18 cellular contexts compared by ENCODE assay signal in the genomic region with DNA sequence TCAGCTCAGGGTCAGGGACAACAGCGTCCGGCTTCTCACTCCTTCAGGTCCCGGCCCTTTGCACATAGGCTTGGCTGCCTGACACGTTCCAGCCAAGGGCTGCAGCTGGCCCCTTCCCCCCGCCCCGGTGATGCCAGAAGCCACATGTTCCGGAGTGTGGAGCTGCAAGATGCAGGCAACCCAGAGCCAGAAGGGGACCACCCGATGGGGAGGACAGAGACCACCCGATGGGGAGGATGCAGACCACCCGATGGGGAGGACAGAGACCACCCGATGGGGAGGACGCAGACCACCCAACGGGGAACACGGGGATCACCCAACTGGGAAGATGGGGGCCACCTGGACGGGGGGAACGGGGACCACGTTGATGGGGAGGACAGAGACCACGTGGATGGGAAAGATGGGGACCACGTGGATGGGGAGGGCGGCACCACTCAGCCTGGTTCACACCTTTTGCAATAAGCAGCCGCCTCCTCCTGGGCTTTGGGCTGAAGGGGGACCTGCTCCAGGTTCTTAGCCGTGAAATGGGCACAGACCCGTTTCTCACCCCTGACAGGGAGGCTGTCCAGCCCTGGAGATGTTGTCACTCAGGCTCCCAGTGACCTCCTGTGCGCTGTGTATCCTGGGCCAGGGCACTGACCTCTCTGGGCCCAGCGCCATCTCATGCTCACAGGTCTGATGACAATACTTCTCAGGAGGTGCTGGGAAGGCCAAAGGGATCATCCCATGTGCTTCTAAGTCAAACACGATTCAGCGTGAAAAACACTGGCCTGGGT. TPM values are rescaled to one million over a fixed set of nuclear protein-coding genes. Genes with fewer than 3 reads are reported as not detected.
"Had no signal": no experiment of that assay in that cellular context is flagged by ENCODE, and none has a peak within 500 bp of the region (broad histone marks: within the 10 kb centered on the region; RNA-seq: fewer than 3 reads in every experiment).

No MANE protein-coding gene starts in this region.

- H3K9me3 Mint-ChIP-seq: activated CD4-positive, alpha-beta T cell treated with anti-CD3 and anti-CD28 coated beads, Interleukin-2, amount 10 ng/mL, durations not matched to agents 24 days and 14 days; activated T-cell treated with anti-CD3 and anti-CD28 coated beads, Interleukin-2, amount 50 U/mL, for 4 hours; central memory CD8-positive, alpha-beta T cell; naive B cell had no signal

- DNase-seq: activated CD4-positive, alpha-beta T cell treated with anti-CD3 and anti-CD28 coated beads, Interleukin-2, amount 10 ng/mL, durations not matched to agents 24 days and 14 days; activated CD8-positive, alpha-beta memory T cell treated with anti-CD3 and anti-CD28 coated beads, Interleukin-2, amount 50 U/mL, for 4 hours; activated naive CD4-positive, alpha-beta T cell treated with anti-CD3 and anti-CD28 coated beads, Interleukin-2, amount 50 U/mL, for 16 hours; activated T-cell treated with anti-CD3 and anti-CD28 coated beads, Interleukin-2, amount 50 U/mL, for 4 hours; brain microvascular endothelial cell; colonic mucosa; foreskin keratinocyte; glutamatergic neuron; hypothalamus; islet precursor cell; naive B cell; stomach; trophoblast cell had no signal

- H3K4me3 Mint-ChIP-seq: activated CD4-positive, alpha-beta T cell treated with anti-CD3 and anti-CD28 coated beads, Interleukin-2, amount 10 ng/mL, durations not matched to agents 24 days and 14 days; activated T-cell treated with anti-CD3 and anti-CD28 coated beads, Interleukin-2, amount 50 U/mL, for 4 hours; central memory CD8-positive, alpha-beta T cell had no signal

- H3K36me3 ChIP-seq: brain microvascular endothelial cell, colonic mucosa, left lung, neutrophil, stomach, vagina had no signal

- H3K27me3 ChIP-seq: brain microvascular endothelial cell, colonic mucosa, vagina had no signal

- H3K27ac Mint-ChIP-seq: activated CD4-positive, alpha-beta T cell treated with anti-CD3 and anti-CD28 coated beads, Interleukin-2, amount 10 ng/mL, durations not matched to agents 24 days and 14 days had no signal

- H3K4me1 ChIP-seq: colonic mucosa, foreskin keratinocyte had no signal

- H3K27ac ChIP-seq: brain microvascular endothelial cell, colonic mucosa, foreskin keratinocyte, left lung, neutrophil, stomach, vagina had no signal

- H3K36me3 Mint-ChIP-seq: naive B cell had no signal

- H3K9me3 ChIP-seq: colonic mucosa, left lung, neutrophil, stomach, vagina had no signal

- ATAC-seq: activated T-cell treated with anti-CD3 and anti-CD28 coated beads, Interleukin-2, amount 50 U/mL, for 4 hours; foreskin keratinocyte; left lung had no signal

- H3K4me3 ChIP-seq: colonic mucosa, left lung, stomach, vagina had no signal

- H3K4me1 Mint-ChIP-seq: activated CD4-positive, alpha-beta T cell treated with anti-CD3 and anti-CD28 coated beads, Interleukin-2, amount 10 ng/mL, durations not matched to agents 24 days and 14 days; naive B cell had no signal

RNA-seq across cellular contexts. Expression of gene C13orf46, which starts 34.6 kb away (rescaled TPM):
- total RNA-seq: epithelial cell of proximal tubule, foreskin keratinocyte, vagina had no signal
